ENCODE assay signal across 16 cellular contexts in genomic region chr4:158590219-158590618, GRCh38.
DNase-seq lines count a peak whose midpoint lies in the region; ATAC-seq, FAIRE-seq and TF ChIP-seq lines count a peak whose summit lies in the region.
"Had no signal": no experiment of that assay in that cellular context is flagged by ENCODE, and none has a peak within 500 bp of the region (broad histone marks: within the 10 kb centered on the region; RNA-seq: fewer than 3 reads in every experiment).

No MANE protein-coding gene starts in this region.

- ATAC-seq in HG02885 (IDR thresholded peaks at IDR 0.05; ENCODE audit: poor library complexity, unreplicated experiment) (no peak), HG02642 (IDR thresholded peaks at IDR 0.05; ENCODE audit: poor library complexity, unreplicated experiment) (no peak)
- ATAC-seq: GM12878 had no signal

- H3K9me3 Mint-ChIP-seq in nephron = no peaks in the 10 kb centered on the region
- H3K9me3 Mint-ChIP-seq: CD4-positive, alpha-beta memory T cell had no signal

- no peak overlapping the region for H3K4me2 ChIP-seq in endothelial cell of umbilical vein (ENCODE audit: insufficient read depth, low read length)

- CTCF ChIA-PET in endothelial cell of umbilical vein (lab: Charles Lee) = interaction anchor here (0.7 to 2.1 kb wide), 6 partner anchors 10 to 336 kb away, joined by 3 to 7 read pairs (median 4); no protein-coding TSS in a partner anchor

- H4K20me1 ChIP-seq in endothelial cell of umbilical vein (replicated peaks; ENCODE audit: control insufficient read depth, extremely low read depth, insufficient read depth, low read length) = no peaks in the 10 kb centered on the region

- no peaks in the 10 kb centered on the region for H3K9me3 ChIP-seq in endothelial cell of umbilical vein (replicated peaks; ENCODE audit: control insufficient read depth, insufficient read depth, low read length)
- H3K9me3 ChIP-seq: BE2C had no signal

- no TSS peak for BruUV-seq in endothelial cell of umbilical vein (replicated peaks; lab: Mats Ljungman, UMichigan)

- H3K79me2 ChIP-seq in endothelial cell of umbilical vein (ENCODE audit: control insufficient read depth, insufficient read depth, low read length) = no peaks in the 10 kb centered on the region

- no peak for TF ChIP-seq POLR2A in endothelial cell of umbilical vein (IDR thresholded peaks at IDR 0.05; ENCODE audit: low read depth, low read length)

- no peak overlapping the region for H3K9ac ChIP-seq in endothelial cell of umbilical vein (replicated peaks; ENCODE audit: extremely low read depth, insufficient read depth, low read length)
- H3K9ac ChIP-seq: GM23248 had no signal

- no peaks in the 10 kb centered on the region for H3K36me3 Mint-ChIP-seq in nephron (ENCODE audit: low read depth)
- H3K36me3 Mint-ChIP-seq: CD4-positive, alpha-beta memory T cell had no signal

- intact Hi-C loops in endothelial cell of umbilical vein (cut with micrococcal nuclease) = no loop called here

- H3K27me3 ChIP-seq in endothelial cell of umbilical vein (ENCODE audit: control insufficient read depth in 2 of 2, insufficient read depth in 2 of 2, low read length in 2 of 2) = peaks cover 0 to 3% of the 10 kb centered on the region in 2 experiments
- H3K27me3 ChIP-seq: BE2C had no signal

- no peaks in the 10 kb centered on the region for H3K4me1 ChIP-seq in endothelial cell of umbilical vein (ENCODE audit: control insufficient read depth, extremely low read depth, insufficient read depth, low read length)
- H3K4me1 ChIP-seq: BE2C had no signal

- H3K27ac Mint-ChIP-seq in nephron = peak overlapping the region; percentile 54 to 72 (median 61)
- H3K27ac Mint-ChIP-seq: CD4-positive, alpha-beta memory T cell had no signal

- no peaks in the 10 kb centered on the region for H3K27me3 Mint-ChIP-seq in nephron (ENCODE audit: low read depth)

- dilution Hi-C loops in endothelial cell of umbilical vein (cut with MboI; ENCODE audit: extremely low pct_ligation_motif_present, low sequenced_read_pairs) = no loop called here

- H3K9me1 ChIP-seq in endothelial cell of umbilical vein (replicated peaks; ENCODE audit: control insufficient read depth, extremely low read depth, insufficient read depth, low read length) = no peaks in the 10 kb centered on the region

- no peak overlapping the region for H2AFZ ChIP-seq in endothelial cell of umbilical vein (ENCODE audit: low read depth, low read length)
- H2AFZ ChIP-seq: GM23248 had no signal

- DNase-seq in UCSD-AML1 (lab: John Stamatoyannopoulos, UW; ENCODE audit: unreplicated experiment) (peak; percentile 10), endothelial cell of umbilical vein (ENCODE audit: low read depth, low spot score) (peak; percentile 32), NCI-H2196 (lab: John Stamatoyannopoulos, UW; ENCODE audit: unreplicated experiment) (no peak)
- no peak for DNase-seq in stimulated activated CD4-positive, alpha-beta T cell treated with anti-CD3 and anti-CD28 coated beads, Interleukin-12 subunit alpha, Interleukin-12 subunit beta, amount 100 ng/mL, for 4 hours
- DNase-seq: BE2C; CD4-positive, alpha-beta memory T cell; DMS79; GM23248; H7 had no signal

- POLR2A ChIA-PET in endothelial cell of umbilical vein (lab: Charles Lee) = no interaction called here

- no peak overlapping the region for H3K27ac ChIP-seq in endothelial cell of umbilical vein (ENCODE audit: insufficient read depth, low read depth, low read length)
- H3K27ac ChIP-seq: C4-2B, GM23248 had no signal

- no peak for FAIRE-seq in endothelial cell of umbilical vein (lab: Jason Lieb, UNC)
- FAIRE-seq: A204.1, GM12878, GM18507 had no signal

- H3K4me3 Mint-ChIP-seq in nephron = no peak overlapping the region
- H3K4me3 Mint-ChIP-seq: CD4-positive, alpha-beta memory T cell had no signal

- TF ChIP-seq CTCF in endothelial cell of umbilical vein (IDR thresholded peaks at IDR 0.05; ENCODE audit: extremely low read depth in 1 of 2, insufficient read depth in 1 of 2, low read depth in 1 of 2, low read length in 2 of 2) (no peak), nephron (IDR thresholded peaks at IDR 0.05; ENCODE audit: unreplicated experiment in 3 of 3) (no peak)

- H3K36me3 ChIP-seq in endothelial cell of umbilical vein (ENCODE audit: control insufficient read depth in 2 of 2, extremely low read depth in 1 of 2, insufficient read depth in 2 of 2, low read length in 2 of 2) = no peaks in the 10 kb centered on the region
- H3K36me3 ChIP-seq: BE2C had no signal

- peaks cover 9% of the 10 kb centered on the region for H3K4me1 Mint-ChIP-seq in nephron
- H3K4me1 Mint-ChIP-seq: CD4-positive, alpha-beta memory T cell had no signal

- H3K4me3 ChIP-seq in endothelial cell of umbilical vein (replicated peaks in 1 of 3; ENCODE audit: insufficient read depth in 1 of 3, low read depth in 1 of 3, low read length in 3 of 3) = no peak overlapping the region
- H3K4me3 ChIP-seq: GM12878, GM23248 had no signal

TF ChIP-seq in endothelial cell of umbilical vein, 7 proteins besides CTCF, POLR2A, EP300 and RAD21:
- TF ChIP-seq FOS (IDR thresholded peaks at IDR 0.05; ENCODE audit: borderline replicate concordance, insufficient read depth, low read length) = no peak
- TF ChIP-seq MAX (IDR thresholded peaks at IDR 0.05; ENCODE audit: insufficient read depth, insufficient read length) = no peak

Comparison
In these comparisons a context has a peak if more than half of its experiments do, and no peak if none do; other contexts are left out.
1. DNase-seq: peak in UCSD-AML1 (single experiment) and endothelial cell of umbilical vein (single experiment); none in stimulated activated CD4-positive, alpha-beta T cell treated with anti-CD3 and anti-CD28 coated beads, Interleukin-12 subunit alpha, Interleukin-12 subunit beta, amount 100 ng/mL, for 4 hours (single experiment) and NCI-H2196 (single experiment).